8 cellular contexts compared by ENCODE assay signal in genomic region chr2:231680992-231681852, GRCh38. TPM values are rescaled to one million over a fixed set of nuclear protein-coding genes. Genes with fewer than 3 reads are reported as not detected.
DNase-seq lines count a peak whose midpoint lies in the region; ATAC-seq and TF ChIP-seq lines count a peak whose summit lies in the region.

No MANE protein-coding gene starts in this region.

- DNase-seq in GM06990 (ENCODE audit: extremely low read depth, insufficient read length) (peak; percentile 88), adipocyte (ENCODE audit: low read depth) (peak; percentile 95), Right ventricle myocardium superior (peak; percentile 93), occipital lobe (lab: John Stamatoyannopoulos, UW) (peak; percentile 73), NCI-H446 (lab: John Stamatoyannopoulos, UW) (no peak), NCI-H187 treated with DMSO at 0.1 percent for 48 hours (lab: John Stamatoyannopoulos, UW) (no peak)

- H3K36me3 ChIP-seq in GM06990 (ENCODE audit: control insufficient read depth, insufficient read depth, low read length) (no peaks in the 10 kb centered on the region), adipocyte (ENCODE audit: control insufficient read depth, insufficient read depth, low read length, severe bottlenecking) (no peaks in the 10 kb centered on the region)

- H3K27me3 ChIP-seq in GM06990 (replicated peaks; ENCODE audit: control insufficient read depth, insufficient read depth, low read length) (no peaks in the 10 kb centered on the region), adipocyte (replicated peaks; ENCODE audit: control insufficient read depth, insufficient read depth, low read length) (no peaks in the 10 kb centered on the region)

- no peaks in the 10 kb centered on the region for H3K9me3 ChIP-seq in adipocyte (ENCODE audit: control insufficient read depth, low read length)

- H3K4me3 ChIP-seq in GM06990 (replicated peaks; ENCODE audit: low read depth, low read length) (peak overlapping the region; percentile 66), adipocyte (ENCODE audit: low read length) (peak overlapping the region; percentile 82)

- TF ChIP-seq CTCF in GM06990 (IDR thresholded peaks at IDR 0.05; ENCODE audit: insufficient read depth, low read length, poor library complexity, severe bottlenecking), result no peak

- ATAC-seq in GM21529 (IDR thresholded peaks at IDR 0.05; ENCODE audit: unreplicated experiment) (peak; percentile 78), Right ventricle myocardium superior (ENCODE audit: poor library complexity) (peak; percentile 92)

- peaks cover 1% of the 10 kb centered on the region for H3K27me3 Mint-ChIP-seq in IgD-negative memory B cell

- H3K27ac Mint-ChIP-seq in IgD-negative memory B cell, result peak overlapping the region in 1 of 3 donors; percentile 54

- peak overlapping the region; percentile 78 to 89 (median 83) for H3K4me3 Mint-ChIP-seq in IgD-negative memory B cell

- H3K9ac ChIP-seq in adipocyte (ENCODE audit: low read length), result peak overlapping the region; percentile 93

- peaks cover 8 to 18% (median 17%) of the 10 kb centered on the region in 3 donors for H3K4me1 Mint-ChIP-seq in IgD-negative memory B cell

- H3K4me1 ChIP-seq in adipocyte (ENCODE audit: control insufficient read depth, insufficient read depth, low read length), result peaks cover 6% of the 10 kb centered on the region

- intact Hi-C loops in Right ventricle myocardium superior (cut with DNase I), result loop anchor here (2.0 kb wide), 1 partner anchor 34 kb away; no protein-coding TSS in a partner anchor

- no peaks in the 10 kb centered on the region for H3K9me3 Mint-ChIP-seq in IgD-negative memory B cell

- H3K36me3 Mint-ChIP-seq in IgD-negative memory B cell, result no peaks in the 10 kb centered on the region

RNA-seq across cellular contexts. Expression of gene PTMA, which starts 27.1 kb away (rescaled TPM):
- 2,664 TPM for polyA plus RNA-seq in IgD-negative memory B cell
- total RNA-seq in Right ventricle myocardium superior (195 TPM), occipital lobe (647 TPM)

Comparison
In these comparisons a context has a peak if more than half of its experiments do, and no peak if none do; other contexts are left out.
1. DNase-seq: peak in GM06990 (single experiment), adipocyte (single experiment), Right ventricle myocardium superior (single experiment) and occipital lobe (single experiment); none in NCI-H446 (0 of 2) and NCI-H187 treated with DMSO at 0.1 percent for 48 hours (single experiment).